In the genomic region with DNA sequence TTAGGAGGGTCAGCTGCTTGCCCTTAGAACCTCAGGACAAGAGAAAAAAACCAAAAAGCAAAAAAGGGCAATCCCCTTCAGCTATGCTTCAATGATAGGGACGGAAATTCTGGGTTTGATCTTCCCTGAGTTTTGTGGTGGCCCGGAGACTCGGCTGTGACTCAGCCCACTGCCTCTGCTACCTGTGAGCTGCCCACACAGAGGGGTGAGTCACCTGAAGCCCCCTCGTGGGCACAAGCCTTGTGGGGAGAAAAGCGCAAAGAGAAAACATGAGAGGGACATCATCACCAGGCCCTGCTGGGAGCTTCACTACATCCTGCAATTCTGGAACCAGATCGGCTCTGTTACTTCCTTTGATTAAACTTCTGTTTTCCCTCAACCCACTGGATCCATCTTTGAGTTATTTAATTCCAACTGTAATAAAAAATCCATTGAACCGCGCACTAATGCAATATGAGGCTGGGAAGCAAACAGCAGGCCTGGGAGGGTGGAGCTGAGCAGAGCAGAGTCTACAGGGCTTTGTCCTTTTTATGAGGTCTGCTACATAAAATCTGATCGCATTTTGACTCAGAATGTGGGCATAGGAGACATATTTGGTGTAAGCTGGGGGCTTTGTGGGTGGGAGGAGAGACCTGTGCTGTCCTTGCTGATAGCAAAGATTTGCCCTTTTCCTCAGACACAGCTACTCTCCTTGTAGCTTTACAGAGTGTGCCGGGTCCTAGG, we compare ENCODE assay signal across 18 cellular contexts. TPM values are rescaled to one million over a fixed set of nuclear protein-coding genes. Genes with fewer than 3 reads are reported as not detected.
DNase-seq lines count a peak whose midpoint lies in the region; ATAC-seq and TF ChIP-seq lines count a peak whose summit lies in the region.
"Had no signal": no experiment of that assay in that cellular context is flagged by ENCODE, and none has a peak within 500 bp of the region (broad histone marks: within the 10 kb centered on the region; RNA-seq: fewer than 3 reads in every experiment).

No MANE protein-coding gene starts in this region.

- H3K27me3 ChIP-seq in neural progenitor cell: no peaks in the 10 kb centered on the region
- no peaks in the 10 kb centered on the region for H3K27me3 ChIP-seq in testis

- no peak for TF ChIP-seq CTCF in activated CD8-positive, alpha-beta T cell treated with anti-CD3 and anti-CD28 coated beads for 36 hours (IDR thresholded peaks at IDR 0.05)
- no peak for TF ChIP-seq CTCF in neural progenitor cell (IDR thresholded peaks at IDR 0.05)
- TF ChIP-seq CTCF in GM10248 (IDR thresholded peaks at IDR 0.05; ENCODE audit: control extremely low read depth, extremely low read depth, low read depth, missing control alignments): no peak
- TF ChIP-seq CTCF in testis (IDR thresholded peaks at IDR 0.05): no peak

- CTCF ChIA-PET in activated CD8-positive, alpha-beta T cell treated with anti-CD3 and anti-CD28 coated beads for 36 hours (lab: Charles Lee): interaction anchor here (0.8 to 1.8 kb wide), 4 partner anchors 32 to 136 kb away, joined by 3 to 6 read pairs (median 5); partner anchors contain the start of gene PARP1
- CTCF ChIA-PET in GM10248 (lab: Yijun Ruan, JAX): no interaction called here

- H3K27me3 Mint-ChIP-seq in activated T-cell treated with anti-CD3 and anti-CD28 coated beads, Interleukin-2, amount 50 U/mL, for 24 hours: peaks cover 9% of the 10 kb centered on the region
- peaks cover 13% of the 10 kb centered on the region for H3K27me3 Mint-ChIP-seq in activated CD8-positive, alpha-beta T cell treated with anti-CD3 and anti-CD28 coated beads for 36 hours
- peaks cover 4% of the 10 kb centered on the region for H3K27me3 Mint-ChIP-seq in neural progenitor cell (ENCODE audit: insufficient read depth, low read depth)

- H4K20me1 ChIP-seq in neural progenitor cell (ENCODE audit: low read depth): no peaks in the 10 kb centered on the region

- H3K36me3 Mint-ChIP-seq in activated T-cell treated with anti-CD3 and anti-CD28 coated beads, Interleukin-2, amount 50 U/mL, for 24 hours (ENCODE audit: low read depth): no peaks in the 10 kb centered on the region
- H3K36me3 Mint-ChIP-seq in activated CD8-positive, alpha-beta T cell treated with anti-CD3 and anti-CD28 coated beads for 36 hours (ENCODE audit: low read depth): no peaks in the 10 kb centered on the region
- H3K36me3 Mint-ChIP-seq in neural progenitor cell: no peaks in the 10 kb centered on the region

- no peaks in the 10 kb centered on the region for H3K79me2 ChIP-seq in neural progenitor cell (ENCODE audit: low read depth)

- H3K36me3 ChIP-seq in neural progenitor cell (no peaks in the 10 kb centered on the region), testis (ENCODE audit: low read depth, missing control alignments) (no peaks in the 10 kb centered on the region)
- H3K36me3 ChIP-seq: HAP-1 had no signal

- H3K9me3 ChIP-seq in neural progenitor cell (ENCODE audit: low read depth) (no peaks in the 10 kb centered on the region), testis (no peaks in the 10 kb centered on the region)
- H3K9me3 ChIP-seq: A549, HAP-1 had no signal

- no peak overlapping the region for H3K9ac ChIP-seq in neural progenitor cell

- 82 to 87% methylated on average over 10 of the region's 10 CpGs for WGBS in testis, 2 donors

- no peak for TF ChIP-seq POLR2A in testis (IDR thresholded peaks at IDR 0.05)

- intact Hi-C loops in activated CD8-positive, alpha-beta T cell treated with anti-CD3 and anti-CD28 coated beads for 36 hours (cut with micrococcal nuclease): no loop called here
- intact Hi-C loops in testis (cut with DNase I; ENCODE audit: low total_unique reads): no loop called here

- H3K4me1 ChIP-seq in neural progenitor cell (no peaks in the 10 kb centered on the region), testis (peaks cover 8% of the 10 kb centered on the region)
- H3K4me1 ChIP-seq: A549 had no signal

- no peak overlapping the region for H2AFZ ChIP-seq in neural progenitor cell (replicated peaks)

- H3K27ac ChIP-seq in neural progenitor cell (no peak overlapping the region), testis (no peak overlapping the region)
- H3K27ac ChIP-seq: A549, SK-N-MC had no signal

- POLR2A ChIA-PET in activated CD8-positive, alpha-beta T cell treated with anti-CD3 and anti-CD28 coated beads for 36 hours (lab: Charles Lee): interaction anchor here (0.6 to 1.0 kb wide), 3 partner anchors 45 to 305 kb away, joined by 3 to 4 read pairs (median 3); partner anchors contain the start of gene LIN9
- POLR2A ChIA-PET in GM10248 (lab: Yijun Ruan, JAX): no interaction called here

- H3K4me2 ChIP-seq in neural progenitor cell: no peak overlapping the region
- H3K4me2 ChIP-seq: A549 had no signal

- no peaks in the 10 kb centered on the region for H3F3A ChIP-seq in neural progenitor cell (ENCODE audit: low read depth)

- H3K4me1 Mint-ChIP-seq in activated T-cell treated with anti-CD3 and anti-CD28 coated beads, Interleukin-2, amount 50 U/mL, for 24 hours (ENCODE audit: low read depth): peaks cover 24% of the 10 kb centered on the region
- H3K4me1 Mint-ChIP-seq in activated CD8-positive, alpha-beta T cell treated with anti-CD3 and anti-CD28 coated beads for 36 hours (ENCODE audit: low read depth): peaks cover 26% of the 10 kb centered on the region
- H3K4me1 Mint-ChIP-seq in neural progenitor cell: peaks cover 8% of the 10 kb centered on the region

- no peaks in the 10 kb centered on the region for H3K9me3 Mint-ChIP-seq in activated T-cell treated with anti-CD3 and anti-CD28 coated beads, Interleukin-2, amount 50 U/mL, for 24 hours
- H3K9me3 Mint-ChIP-seq in activated CD8-positive, alpha-beta T cell treated with anti-CD3 and anti-CD28 coated beads for 36 hours: no peaks in the 10 kb centered on the region
- H3K9me3 Mint-ChIP-seq in neural progenitor cell: no peaks in the 10 kb centered on the region
- H3K9me3 Mint-ChIP-seq: IgD-negative memory B cell had no signal

- peak; percentile 81 for ATAC-seq in activated CD8-positive, alpha-beta T cell treated with anti-CD3 and anti-CD28 coated beads for 36 hours
- ATAC-seq in stimulated activated naive CD8-positive, alpha-beta T cell treated with anti-CD3 and anti-CD28 coated beads, Interleukin-15, Interleukin-2, amounts not matched to agents 100 U/mL and 50 U/mL, for 24 hours: peak; percentile 74
- ATAC-seq: A549, Panc1, Right ventricle myocardium inferior had no signal

- DNase-seq in activated T-cell treated with anti-CD3 and anti-CD28 coated beads for 48 hours (ENCODE audit: low read depth): peak; percentile 6
- no peak for DNase-seq in activated T-cell treated with anti-CD3 and anti-CD28 coated beads, Interleukin-2, amount 50 U/mL, for 24 hours
- peak; percentile 63 for DNase-seq in activated CD8-positive, alpha-beta T cell treated with anti-CD3 and anti-CD28 coated beads for 36 hours
- no peak for DNase-seq in neural progenitor cell (ENCODE audit: low spot score)
- peak; percentile 36 for DNase-seq in stimulated activated naive CD8-positive, alpha-beta T cell treated with anti-CD3 and anti-CD28 coated beads, Interleukin-15, Interleukin-2, amounts not matched to agents 100 U/mL and 50 U/mL, for 24 hours
- no peak for DNase-seq in UCSD-AML1 (lab: John Stamatoyannopoulos, UW; ENCODE audit: unreplicated experiment)
- DNase-seq in GM10248 (ENCODE audit: extremely low spot score): no peak
- no peak for DNase-seq in testis
- DNase-seq: NCI-H1417, NCI-H2029 treated with DMSO at 0.1 percent for 48 hours, NCI-H748 treated with DMSO at 0.1 percent for 48 hours had no signal

- no peak overlapping the region for H3K4me3 Mint-ChIP-seq in activated T-cell treated with anti-CD3 and anti-CD28 coated beads, Interleukin-2, amount 50 U/mL, for 24 hours
- H3K4me3 Mint-ChIP-seq in activated CD8-positive, alpha-beta T cell treated with anti-CD3 and anti-CD28 coated beads for 36 hours: no peak overlapping the region
- H3K4me3 Mint-ChIP-seq in neural progenitor cell: no peak overlapping the region

- H3K27ac Mint-ChIP-seq in activated T-cell treated with anti-CD3 and anti-CD28 coated beads, Interleukin-2, amount 50 U/mL, for 24 hours: no peak overlapping the region
- peak overlapping the region; percentile 32 for H3K27ac Mint-ChIP-seq in activated CD8-positive, alpha-beta T cell treated with anti-CD3 and anti-CD28 coated beads for 36 hours
- H3K27ac Mint-ChIP-seq in neural progenitor cell: peak overlapping the region; percentile 43
- H3K27ac Mint-ChIP-seq: IgD-negative memory B cell had no signal

- H3K4me3 ChIP-seq in neural progenitor cell (no peak overlapping the region), testis (no peak overlapping the region)
- H3K4me3 ChIP-seq: A549, HAP-1, SK-N-MC had no signal

RNA-seq across cellular contexts. Expression of gene STUM, which starts 58.7 kb away (rescaled TPM):
- total RNA-seq in activated CD8-positive, alpha-beta T cell treated with anti-CD3 and anti-CD28 coated beads for 36 hours: not detected
- total RNA-seq in neural progenitor cell (ENCODE audit: low replicate concordance) (0.19 TPM in 1 of 2 replicates, not detected in the other), testis (1 to 10 TPM; 2.5 to 3.7 TPM)
- polyA plus RNA-seq in testis (ENCODE audit: insufficient read depth, low read depth, low replicate concordance): 4.5 TPM
- total RNA-seq: HT1080 had no signal
- polyA plus RNA-seq: A549, IgD-negative memory B cell had no signal

Comparison
In these comparisons a context has a peak if more than half of its experiments do, and no peak if none do; other contexts are left out.
1. DNase-seq: peak in activated T-cell treated with anti-CD3 and anti-CD28 coated beads for 48 hours (single experiment), activated CD8-positive, alpha-beta T cell treated with anti-CD3 and anti-CD28 coated beads for 36 hours (single experiment) and stimulated activated naive CD8-positive, alpha-beta T cell treated with anti-CD3 and anti-CD28 coated beads, Interleukin-15, Interleukin-2, amounts not matched to agents 100 U/mL and 50 U/mL, for 24 hours (single experiment); none in activated T-cell treated with anti-CD3 and anti-CD28 coated beads, Interleukin-2, amount 50 U/mL, for 24 hours (single experiment), neural progenitor cell (single experiment), UCSD-AML1 (single experiment), GM10248 (single experiment) and testis (single experiment).